ENCODE assay signal across 24 cellular contexts in genomic region chr20:23754731-23755130, GRCh38. TPM values are rescaled to one million over a fixed set of nuclear protein-coding genes. Genes with fewer than 3 reads are reported as not detected.
"Had no signal": no experiment of that assay in that cellular context is flagged by ENCODE, and none has a peak within 500 bp of the region (broad histone marks: within the 10 kb centered on the region; RNA-seq: fewer than 3 reads in every experiment).

No MANE protein-coding gene starts in this region.

- DNase-seq: activated CD4-positive, alpha-beta memory T cell treated with anti-CD3 and anti-CD28 coated beads, Interleukin-2, amount 10 ng/mL, durations not matched to agents 7 days and 5 days; activated CD4-positive, alpha-beta T cell treated with anti-CD3 and anti-CD28 coated beads for 4 hours; activated gamma-delta T cell; activated T-cell treated with anti-CD3 and anti-CD28 coated beads, Interleukin-2, amount 50 U/mL, for 48 hours; central memory CD4-positive, alpha-beta T cell; cortex of kidney; effector memory CD4-positive, alpha-beta T cell; glutamatergic neuron; midbrain; stimulated activated CD4-positive, alpha-beta T cell treated with anti-CD3 and anti-CD28 coated beads, Interleukin-15, amount 100 ng/mL, for 24 hours; stimulated activated CD4-positive, alpha-beta T cell treated with anti-CD3 and anti-CD28 coated beads, Interleukin-4, amount 100 ng/mL, for 1 hour; stimulated activated naive CD4-positive, alpha-beta T cell; T-helper 17 cell had no signal

- H3K27ac ChIP-seq: body of pancreas, neural progenitor cell, tibial nerve, vagina had no signal

- H3K4me1 ChIP-seq: body of pancreas, neural progenitor cell, vagina had no signal

- H3K4me2 ChIP-seq: neural progenitor cell had no signal

- H3K9ac ChIP-seq: neural progenitor cell had no signal

- H2AFZ ChIP-seq: neural progenitor cell had no signal

- H3K27me3 ChIP-seq: body of pancreas, tibial nerve, vagina had no signal

- H3K36me3 ChIP-seq: neural progenitor cell, tibial nerve, vagina had no signal

- H3K36me3 Mint-ChIP-seq: activated naive CD4-positive, alpha-beta T cell treated with anti-CD3 and anti-CD28 coated beads, Interleukin-2, amount 50 U/mL, for 72 hours; neural progenitor cell; WTC11 had no signal

- H3K27ac Mint-ChIP-seq: activated CD4-positive, alpha-beta memory T cell treated with anti-CD3 and anti-CD28 coated beads, Interleukin-2, amount 10 ng/mL, durations not matched to agents 7 days and 5 days; activated naive CD4-positive, alpha-beta T cell treated with anti-CD3 and anti-CD28 coated beads, Interleukin-2, amount 50 U/mL, for 72 hours; neural progenitor cell; T-helper 17 cell; WTC11 had no signal

- H3K4me1 Mint-ChIP-seq: activated CD4-positive, alpha-beta memory T cell treated with anti-CD3 and anti-CD28 coated beads, Interleukin-2, amount 10 ng/mL, durations not matched to agents 7 days and 5 days; neural progenitor cell; T-helper 17 cell had no signal

- H3K27me3 Mint-ChIP-seq: activated CD4-positive, alpha-beta memory T cell treated with anti-CD3 and anti-CD28 coated beads, Interleukin-2, amount 10 ng/mL, durations not matched to agents 7 days and 5 days had no signal

- H3K9me3 ChIP-seq: body of pancreas, tibial nerve, vagina had no signal

- H3K4me3 Mint-ChIP-seq: activated CD4-positive, alpha-beta memory T cell treated with anti-CD3 and anti-CD28 coated beads, Interleukin-2, amount 10 ng/mL, durations not matched to agents 7 days and 5 days; neural progenitor cell; T-helper 17 cell; WTC11 had no signal

- H3K4me3 ChIP-seq: body of pancreas, neural progenitor cell, tibial nerve, vagina had no signal

- H3K9me3 Mint-ChIP-seq: activated CD4-positive, alpha-beta memory T cell treated with anti-CD3 and anti-CD28 coated beads, Interleukin-2, amount 10 ng/mL, durations not matched to agents 7 days and 5 days; activated naive CD4-positive, alpha-beta T cell treated with anti-CD3 and anti-CD28 coated beads, Interleukin-2, amount 50 U/mL, for 72 hours; neural progenitor cell; WTC11 had no signal

RNA-seq across cellular contexts. Expression of gene CST1, which starts 4.0 kb away (rescaled TPM):
- total RNA-seq: activated CD4-positive, alpha-beta memory T cell treated with anti-CD3 and anti-CD28 coated beads, Interleukin-2, amount 10 ng/mL, durations not matched to agents 7 days and 5 days; activated naive CD4-positive, alpha-beta T cell treated with anti-CD3 and anti-CD28 coated beads, Interleukin-2, amount 50 U/mL, for 72 hours; body of pancreas; epithelial cell of proximal tubule; kidney epithelial cell; liver; renal cortical epithelial cell; subcutaneous adipose tissue; T-helper 17 cell; vagina had no signal
- polyA plus RNA-seq: liver had no signal
